In the genomic region with DNA sequence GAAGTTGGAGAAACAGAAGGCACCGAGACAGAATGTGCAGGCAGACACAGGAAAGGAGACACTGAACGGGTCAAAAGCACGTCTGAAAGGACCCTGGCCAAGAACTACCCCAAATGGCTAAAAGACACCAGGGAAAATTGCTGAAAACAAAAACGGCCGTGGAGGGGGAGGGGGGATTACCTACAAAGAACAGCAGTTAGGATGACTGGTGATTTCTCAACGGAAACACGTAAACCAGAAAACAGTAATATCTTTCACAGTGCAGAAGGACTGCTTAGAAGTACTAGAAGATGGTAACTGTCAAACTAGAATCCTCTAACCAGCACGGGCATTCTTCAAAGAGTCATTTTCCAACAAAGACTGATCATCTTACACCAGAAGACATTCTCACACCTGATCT, we compare ENCODE assay signal across 12 cellular contexts.
A peak's percentile ranks its signal among the peaks of the same experiment; 100 is the strongest.
DNase-seq lines count a peak whose midpoint lies in the region; ATAC-seq and TF ChIP-seq lines count a peak whose summit lies in the region.
"Had no signal": no experiment of that assay in that cellular context is flagged by ENCODE, and none has a peak within 500 bp of the region (broad histone marks: within the 10 kb centered on the region; RNA-seq: fewer than 3 reads in every experiment).

No MANE protein-coding gene starts in this region.

- intact Hi-C loops in CD4-positive, alpha-beta T cell (cut with DNase I, micrococcal nuclease), result loop anchor here in 1 of 2 experiments (5.0 kb wide), 2 partner anchors 36 to 39 kb away; no protein-coding TSS in a partner anchor
- intact Hi-C loops in ascending aorta (cut with DNase I), result no loop called here

- no peak overlapping the region for H3K27ac ChIP-seq in CD4-positive, alpha-beta T cell (ENCODE audit: low read depth, low read length)
- peak overlapping the region; percentile 79 for H3K27ac ChIP-seq in HL-60 (replicated peaks)
- H3K27ac ChIP-seq in ascending aorta, result no peak overlapping the region

- no peaks in the 10 kb centered on the region for H3K4me1 ChIP-seq in ascending aorta

- peaks cover 13% of the 10 kb centered on the region for H3K36me3 Mint-ChIP-seq in CD4-positive, alpha-beta T cell (ENCODE audit: low read depth)
- H3K36me3 Mint-ChIP-seq in activated naive CD8-positive, alpha-beta T cell, result peaks cover 7% of the 10 kb centered on the region
- peaks cover 11% of the 10 kb centered on the region for H3K36me3 Mint-ChIP-seq in neural crest cell (ENCODE audit: low read depth)

- CTCF ChIA-PET in CD4-positive, alpha-beta T cell (lab: Charles Lee), result interaction anchor here (1.2 to 1.4 kb wide), 2 partner anchors 9 to 10 kb away, joined by 3 to 6 read pairs; no protein-coding TSS in a partner anchor

- peaks cover 8% of the 10 kb centered on the region for H3K9me3 Mint-ChIP-seq in CD4-positive, alpha-beta T cell
- H3K9me3 Mint-ChIP-seq in activated naive CD8-positive, alpha-beta T cell (ENCODE audit: low read depth), result peaks cover 12% of the 10 kb centered on the region
- H3K9me3 Mint-ChIP-seq in neural crest cell, result peaks cover 4% of the 10 kb centered on the region

- DNase-seq in CD4-positive, alpha-beta T cell, result no peak
- DNase-seq in HL-60 (ENCODE audit: low read depth in 1 of 2, low spot score in 1 of 2) (no peak), neural crest cell (ENCODE audit: low read depth, low spot score) (no peak), ascending aorta (ENCODE audit: low spot score in 2 of 2) (no peak)
- DNase-seq: activated CD8-positive, alpha-beta memory T cell treated with anti-CD3 and anti-CD28 coated beads for 24 hours; mucosa of descending colon; stimulated activated CD4-positive, alpha-beta T cell treated with anti-CD3 and anti-CD28 coated beads, Interleukin-4, amount 100 ng/mL, for 1 hour; stimulated activated naive B cell treated with anti-CD40 and anti-IgM and Interleukin-4, amounts not matched to agents 10 μg/mL and 1 μg/mL and 100 μg/mL, for 72 hours had no signal

- H3K36me3 ChIP-seq in ascending aorta, result no peaks in the 10 kb centered on the region

- H3K27me3 ChIP-seq in CD4-positive, alpha-beta T cell (ENCODE audit: control insufficient read depth, insufficient read depth, low read length), result no peaks in the 10 kb centered on the region
- H3K27me3 ChIP-seq in HL-60 (ENCODE audit: insufficient read depth, poor library complexity, severe bottlenecking), result no peaks in the 10 kb centered on the region
- no peaks in the 10 kb centered on the region for H3K27me3 ChIP-seq in ascending aorta
- H3K27me3 ChIP-seq: BLaER1 treated with 17β-estradiol and CSF1 and Interleukin-3, amounts not matched to agents 10 nM and 100 nM had no signal

- H3K4me3 Mint-ChIP-seq in CD4-positive, alpha-beta T cell, result peak overlapping the region; percentile 62
- peak overlapping the region; percentile 65 for H3K4me3 Mint-ChIP-seq in activated naive CD8-positive, alpha-beta T cell
- no peak overlapping the region for H3K4me3 Mint-ChIP-seq in neural crest cell

- H3K4me1 Mint-ChIP-seq in CD4-positive, alpha-beta T cell (ENCODE audit: low read depth), result peaks cover 89% of the 10 kb centered on the region
- H3K4me1 Mint-ChIP-seq in activated naive CD8-positive, alpha-beta T cell (ENCODE audit: low read depth), result peaks cover 87% of the 10 kb centered on the region
- H3K4me1 Mint-ChIP-seq in neural crest cell, result peaks cover 80% of the 10 kb centered on the region

- H3K4me3 ChIP-seq in HL-60 (replicated peaks; ENCODE audit: insufficient read depth, low read length), result no peak overlapping the region
- no peak overlapping the region for H3K4me3 ChIP-seq in ascending aorta
- H3K4me3 ChIP-seq: BLaER1 treated with 17β-estradiol and CSF1 and Interleukin-3, amounts not matched to agents 10 nM and 100 nM; mucosa of descending colon had no signal

- H3K9me3 ChIP-seq in CD4-positive, alpha-beta T cell (ENCODE audit: control insufficient read depth, low read length), result no peaks in the 10 kb centered on the region
- H3K9me3 ChIP-seq in ascending aorta, result peaks cover 7 to 10% of the 10 kb centered on the region in 2 donors
- H3K9me3 ChIP-seq: mucosa of descending colon had no signal

- POLR2A ChIA-PET in CD4-positive, alpha-beta T cell (lab: Charles Lee), result interaction anchor here (1.0 kb wide), 1 partner anchor 26 kb away, joined by 3 read pairs; no protein-coding TSS in a partner anchor

- H3K27me3 Mint-ChIP-seq in CD4-positive, alpha-beta T cell, result no peaks in the 10 kb centered on the region
- H3K27me3 Mint-ChIP-seq in activated naive CD8-positive, alpha-beta T cell, result no peaks in the 10 kb centered on the region
- H3K27me3 Mint-ChIP-seq in neural crest cell (ENCODE audit: low read depth), result no peaks in the 10 kb centered on the region

- TF ChIP-seq CTCF in CD4-positive, alpha-beta T cell (IDR thresholded peaks at IDR 0.05), result no peak
- TF ChIP-seq CTCF in HL-60 (IDR thresholded peaks at IDR 0.05; ENCODE audit: insufficient read depth, low read length), result no peak
- no peak for TF ChIP-seq CTCF in neural crest cell (conservative IDR thresholded peaks at IDR 0.05)
- TF ChIP-seq CTCF in ascending aorta (IDR thresholded peaks at IDR 0.05), result no peak

- peak; percentile 27 for ATAC-seq in CD4-positive, alpha-beta T cell (ENCODE audit: poor library complexity)
- ATAC-seq in GM19463 (IDR thresholded peaks at IDR 0.05; ENCODE audit: unreplicated experiment), result no peak
- ATAC-seq in GM18873 (IDR thresholded peaks at IDR 0.05; ENCODE audit: low FRiP score, unreplicated experiment), result no peak
- ATAC-seq: stimulated activated naive B cell treated with anti-CD40 and anti-IgM and Interleukin-4, amounts not matched to agents 10 μg/mL and 1 μg/mL and 100 μg/mL, for 72 hours had no signal

- H3K27ac Mint-ChIP-seq in CD4-positive, alpha-beta T cell, result peak overlapping the region; percentile 85
- H3K27ac Mint-ChIP-seq in activated naive CD8-positive, alpha-beta T cell, result peak overlapping the region; percentile 85
- H3K27ac Mint-ChIP-seq in neural crest cell (ENCODE audit: unreplicated experiment), result peak overlapping the region; percentile 78
- H3K27ac Mint-ChIP-seq: stimulated activated naive B cell treated with anti-CD40 and anti-IgM and Interleukin-4, amounts not matched to agents 10 μg/mL and 1 μg/mL and 100 μg/mL, for 72 hours had no signal
